In genomic region chr5:174362514-174362913, GRCh38 we compare ENCODE assay signal across 32 cellular contexts.
"Had no signal": no experiment of that assay in that cellular context is flagged by ENCODE, and none has a peak within 500 bp of the region (broad histone marks: within the 10 kb centered on the region; RNA-seq: fewer than 3 reads in every experiment).

No MANE protein-coding gene starts in this region.

- FAIRE-seq: bronchial epithelial cell, TTC549 had no signal

- H3K27me3 ChIP-seq: ascending aorta, cardiac muscle cell, colonic mucosa had no signal

- H3K4me1 ChIP-seq: ascending aorta, colonic mucosa had no signal

- H3K36me3 ChIP-seq: ascending aorta, cardiac muscle cell, colonic mucosa had no signal

- ATAC-seq: activated CD4-positive, alpha-beta T cell treated with anti-CD3 and anti-CD28 coated beads for 36 hours; activated CD4-positive, CD25-positive, alpha-beta regulatory T cell treated with anti-CD3 and anti-CD28 coated beads, Interleukin-2, amount 50 U/mL, for 24 hours; activated CD8-positive, alpha-beta memory T cell treated with anti-CD3 and anti-CD28 coated beads, Interleukin-2, amount 10 ng/mL, durations not matched to agents 7 days and 5 days; activated CD8-positive, alpha-beta T cell treated with anti-CD3 and anti-CD28 coated beads, Interleukin-2, amount 10 ng/mL, durations not matched to agents 7 days and 5 days; activated naive CD8-positive, alpha-beta T cell treated with anti-CD3 and anti-CD28 coated beads, Interleukin-2, amount 50 U/mL, for 24 hours had no signal

- H3K27ac ChIP-seq: ascending aorta, cardiac muscle cell, colonic mucosa, VCaP had no signal

- DNase-seq: activated CD4-positive, alpha-beta memory T cell treated with anti-CD3 and anti-CD28 coated beads, Interleukin-2, amount 10 ng/mL, durations not matched to agents 7 days and 5 days; activated CD4-positive, alpha-beta T cell treated with anti-CD3 and anti-CD28 coated beads for 1 hour; activated CD4-positive, alpha-beta T cell treated with anti-CD3 and anti-CD28 coated beads for 36 hours; activated CD4-positive, alpha-beta T cell treated with anti-CD3 and anti-CD28 coated beads for 48 hours; activated CD4-positive, alpha-beta T cell treated with anti-CD3 and anti-CD28 coated beads, Interleukin-2, amount 10 ng/mL, durations not matched to agents 7 days and 5 days; activated CD4-positive, alpha-beta T cell treated with anti-CD3 and anti-CD28 coated beads, Interleukin-2, amount 50 U/mL, for 48 hours; activated CD4-positive, CD25-positive, alpha-beta regulatory T cell; activated CD8-positive, alpha-beta memory T cell treated with anti-CD3 and anti-CD28 coated beads for 24 hours; activated CD8-positive, alpha-beta memory T cell treated with anti-CD3 and anti-CD28 coated beads, Interleukin-2, amount 10 ng/mL, durations not matched to agents 7 days and 5 days; activated CD8-positive, alpha-beta memory T cell treated with anti-CD3 and anti-CD28 coated beads, Interleukin-2, amount 50 U/mL, for 48 hours; activated CD8-positive, alpha-beta T cell treated with anti-CD3 and anti-CD28 coated beads, Interleukin-2, amount 10 ng/mL, durations not matched to agents 7 days and 5 days; activated effector memory CD4-positive, alpha-beta T cell treated with Interleukin-2 at 50 U/mL for 16 hours; activated gamma-delta T cell; activated naive CD4-positive, alpha-beta T cell treated with anti-CD3 and anti-CD28 coated beads, Interleukin-2, amount 10 ng/mL, durations not matched to agents 7 days and 5 days; activated naive CD4-positive, alpha-beta T cell treated with Interleukin-2 at 50 U/mL for 16 hours; activated naive CD8-positive, alpha-beta T cell treated with anti-CD3 and anti-CD28 coated beads, Interleukin-2, amount 10 ng/mL, durations not matched to agents 7 days and 5 days; activated naive CD8-positive, alpha-beta T cell treated with anti-CD3 and anti-CD28 coated beads, Interleukin-2, amount 50 U/mL, for 24 hours; activated T-cell treated with anti-CD3 and anti-CD28 coated beads, Interleukin-2, amount 50 U/mL, for 24 hours; activated T-cell treated with anti-CD3 and anti-CD28 coated beads, Interleukin-2, amount 50 U/mL, for 48 hours; amygdala; anterior cingulate cortex; caudate nucleus; cerebellar nuclear complex; colonic mucosa; T-helper 2 cell; T-helper 9 cell had no signal

- H3K4me3 ChIP-seq: ascending aorta, cardiac muscle cell, colonic mucosa had no signal

- H3K9me3 ChIP-seq: ascending aorta, colonic mucosa had no signal
